Comparison of ENCODE assay signal across 20 cellular contexts in genomic region chr10:78015546-78015945, GRCh38.
"Had no signal": no experiment of that assay in that cellular context is flagged by ENCODE, and none has a peak within 500 bp of the region (broad histone marks: within the 10 kb centered on the region; RNA-seq: fewer than 3 reads in every experiment).

No MANE protein-coding gene starts in this region.

- H3K9me3 ChIP-seq: SJCRH30 had no signal

- H3K4me3 ChIP-seq: K562, SJCRH30 had no signal

- ATAC-seq: HepG2, K562 had no signal

- H3K27me3 ChIP-seq: SJCRH30 had no signal

- H3K4me1 ChIP-seq: SJCRH30 had no signal

- H3K27ac ChIP-seq: KMS-11, SJCRH30 had no signal

- DNase-seq: Kasumi-1, MM.1S, NCI-H1092 treated with DMSO at 0.1 percent for 48 hours, NCI-H1436, NCI-H187, NCI-H2029, NCI-H2081 treated with DMSO at 0.1 percent for 48 hours, NCI-H2171, NCI-H226, NCI-H446, NCI-H510A, NCI-H524 treated with DMSO at 0.1 percent for 48 hours, NCI-H69, NCI-H774, RPMI8226, SHP77 treated with DMSO at 0.1 percent for 48 hours, SJCRH30 had no signal

- H3K9ac ChIP-seq: KMS-11 had no signal
